In the genomic region with DNA sequence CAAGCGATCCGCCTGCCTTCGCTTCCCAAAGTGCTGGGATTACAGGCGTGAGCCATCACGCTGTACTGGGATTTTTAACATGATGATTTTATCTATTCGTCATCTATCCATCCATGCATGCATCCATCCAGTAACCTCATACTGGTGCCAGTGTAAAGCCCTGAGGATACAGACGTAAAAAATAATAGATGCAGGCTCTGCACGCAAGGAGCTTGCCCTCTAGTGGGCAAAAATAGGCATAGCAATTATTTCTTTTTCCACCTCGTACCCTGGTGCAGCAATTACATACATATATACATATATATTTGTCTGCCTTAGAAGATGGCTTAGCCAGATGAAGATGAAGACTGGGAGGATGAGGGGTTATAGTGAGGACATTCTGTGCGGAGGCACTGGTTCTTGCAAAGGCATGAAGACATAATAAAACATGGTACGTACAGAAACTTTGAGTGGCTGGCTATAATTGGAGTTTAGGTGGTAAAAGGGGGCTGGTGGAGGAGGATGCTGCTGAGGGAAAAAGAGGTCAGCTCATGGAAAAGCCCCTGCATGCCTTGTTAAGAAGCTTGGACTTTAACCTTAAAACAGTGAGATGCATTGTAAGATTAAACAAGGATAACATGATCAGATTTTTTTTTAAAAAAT, we compare ENCODE assay signal across 7 cellular contexts. TPM values are rescaled to one million over a fixed set of nuclear protein-coding genes. Genes with fewer than 3 reads are reported as not detected.
DNase-seq lines count a peak whose midpoint lies in the region; ATAC-seq, FAIRE-seq and TF ChIP-seq lines count a peak whose summit lies in the region.

No MANE protein-coding gene starts in this region.

- H3K27me3 Mint-ChIP-seq in activated CD8-positive, alpha-beta T cell treated with anti-CD3 and anti-CD28 coated beads, Interleukin-2, amount 10 ng/mL, durations not matched to agents 7 days and 5 days (ENCODE audit: low read depth): peaks cover 12% of the 10 kb centered on the region

- H3K27ac ChIP-seq in right atrium auricular region (no peak overlapping the region), small intestine (ENCODE audit: low read depth in 1 of 2, low read length in 1 of 2) (no peak overlapping the region)

- H3K27me3 ChIP-seq in HAP-1 (ENCODE audit: low read depth): peaks cover 10% of the 10 kb centered on the region
- H3K27me3 ChIP-seq in right atrium auricular region: no peaks in the 10 kb centered on the region
- H3K27me3 ChIP-seq in small intestine (ENCODE audit: control insufficient read depth in 2 of 2, insufficient read depth in 2 of 2, low read length in 2 of 2): no peaks in the 10 kb centered on the region

- POLR2A ChIA-PET in activated CD8-positive, alpha-beta T cell treated with anti-CD3 and anti-CD28 coated beads, Interleukin-2, amount 10 ng/mL, durations not matched to agents 7 days and 5 days (lab: Charles Lee): no interaction called here

- H3K36me3 ChIP-seq in HAP-1 (replicated peaks): no peaks in the 10 kb centered on the region
- no peaks in the 10 kb centered on the region for H3K36me3 ChIP-seq in right atrium auricular region
- no peaks in the 10 kb centered on the region for H3K36me3 ChIP-seq in small intestine (ENCODE audit: control insufficient read depth in 2 of 2, insufficient read depth in 2 of 2, low read length in 2 of 2)

- H3K4me1 Mint-ChIP-seq in activated CD8-positive, alpha-beta T cell treated with anti-CD3 and anti-CD28 coated beads, Interleukin-2, amount 10 ng/mL, durations not matched to agents 7 days and 5 days (ENCODE audit: low read depth): peaks cover 3% of the 10 kb centered on the region

- H3K9me3 ChIP-seq in HAP-1 (no peaks in the 10 kb centered on the region), right atrium auricular region (no peaks in the 10 kb centered on the region), small intestine (ENCODE audit: control insufficient read depth, low read depth) (no peaks in the 10 kb centered on the region)

- H3K4me3 ChIP-seq in HAP-1 (no peak overlapping the region), right atrium auricular region (no peak overlapping the region), small intestine (ENCODE audit: low read depth in 1 of 2, low read length in 2 of 2) (no peak overlapping the region)

- no peak for FAIRE-seq in small intestine (lab: Jason Lieb, UNC)

- CTCF ChIA-PET in activated CD8-positive, alpha-beta T cell treated with anti-CD3 and anti-CD28 coated beads, Interleukin-2, amount 10 ng/mL, durations not matched to agents 7 days and 5 days (lab: Charles Lee): interaction anchor here (0.6 to 7.2 kb wide), 24 partner anchors 8 to 612 kb away, joined by 3 to 212 read pairs (median 5); a partner anchor contains a TSS

- peak; percentile 80 to 94 for TF ChIP-seq CTCF in right atrium auricular region (IDR thresholded peaks at IDR 0.05)

- in situ Hi-C loops in HAP-1 (cut with MboI; ENCODE audit: low sequenced_read_pairs): loop anchor here (10.0 kb wide), 1 partner anchor 487 kb away; no protein-coding TSS in a partner anchor

- H3K9me3 Mint-ChIP-seq in activated CD8-positive, alpha-beta T cell treated with anti-CD3 and anti-CD28 coated beads, Interleukin-2, amount 10 ng/mL, durations not matched to agents 7 days and 5 days (ENCODE audit: insufficient read depth): no peaks in the 10 kb centered on the region

- H3K4me1 ChIP-seq in HAP-1: no peaks in the 10 kb centered on the region
- H3K4me1 ChIP-seq in right atrium auricular region: peaks cover 0 to 6% of the 10 kb centered on the region in 2 donors
- H3K4me1 ChIP-seq in small intestine (ENCODE audit: control insufficient read depth in 2 of 2, insufficient read depth in 1 of 2, low read depth in 1 of 2, low read length in 1 of 2): no peaks in the 10 kb centered on the region

- ATAC-seq in activated CD8-positive, alpha-beta T cell treated with anti-CD3 and anti-CD28 coated beads, Interleukin-2, amount 10 ng/mL, durations not matched to agents 7 days and 5 days: peak; percentile 72

- no peaks in the 10 kb centered on the region for H3K36me3 Mint-ChIP-seq in activated CD8-positive, alpha-beta T cell treated with anti-CD3 and anti-CD28 coated beads, Interleukin-2, amount 10 ng/mL, durations not matched to agents 7 days and 5 days (ENCODE audit: low read depth)

- no peak overlapping the region for H3K27ac Mint-ChIP-seq in activated CD8-positive, alpha-beta T cell treated with anti-CD3 and anti-CD28 coated beads, Interleukin-2, amount 10 ng/mL, durations not matched to agents 7 days and 5 days

- WGBS in small intestine, 3 donors: 46 to 54% (median 52%) methylated on average over 11 of the region's 11 CpGs

- no peak overlapping the region for H3K4me3 Mint-ChIP-seq in activated CD8-positive, alpha-beta T cell treated with anti-CD3 and anti-CD28 coated beads, Interleukin-2, amount 10 ng/mL, durations not matched to agents 7 days and 5 days

- peak; percentile 32 for DNase-seq in Daoy (ENCODE audit: low read depth)
- DNase-seq in HAP-1 (ENCODE audit: low spot score in 2 of 2): peak; percentile 12 to 54
- peak; percentile 64 for DNase-seq in NCI-H2227 (lab: John Stamatoyannopoulos, UW; ENCODE audit: unreplicated experiment)
- DNase-seq in activated CD8-positive, alpha-beta T cell treated with anti-CD3 and anti-CD28 coated beads, Interleukin-2, amount 10 ng/mL, durations not matched to agents 7 days and 5 days: peak; percentile 35
- DNase-seq in right atrium auricular region (ENCODE audit: low spot score): no peak
- peak; percentile 44 for DNase-seq in small intestine
- no peak for DNase-seq in UCSD-AML1 (lab: John Stamatoyannopoulos, UW; ENCODE audit: unreplicated experiment)

RNA-seq across cellular contexts. Expression of a gene that starts 19.6 kb away (rescaled TPM):
- 3.2 and 7.6 TPM in 2 replicates for total RNA-seq in Daoy (2014; rRNA removed; shearing (Covaris generic))
- 10 to 100 TPM; 47.8 to 51.8 TPM for total RNA-seq in activated CD8-positive, alpha-beta T cell treated with anti-CD3 and anti-CD28 coated beads, Interleukin-2, amount 10 ng/mL, durations not matched to agents 7 days and 5 days
- 1 to 10 TPM; 4.2 to 5.1 TPM for total RNA-seq in right atrium auricular region
- 10 to 100 TPM; 14.5 to 53.7 (median 16.2) TPM for polyA plus RNA-seq in small intestine

RNA-seq across cellular contexts. Expression of a gene that starts 44.6 kb away (rescaled TPM):
- 12.6 and 16.3 TPM in 2 replicates for total RNA-seq in Daoy (2014; rRNA removed; shearing (Covaris generic))
- 10 to 100 TPM; 18.4 to 19.7 TPM for total RNA-seq in activated CD8-positive, alpha-beta T cell treated with anti-CD3 and anti-CD28 coated beads, Interleukin-2, amount 10 ng/mL, durations not matched to agents 7 days and 5 days
- total RNA-seq in right atrium auricular region: 10 to 100 TPM; 10.2 to 13.4 TPM
- 1 to 10 TPM; 2.7 to 7.6 (median 3.2) TPM for polyA plus RNA-seq in small intestine

Comparison
In these comparisons a context has a peak if more than half of its experiments do, and no peak if none do; other contexts are left out.
1. DNase-seq: peak in Daoy (single experiment), HAP-1 (2 of 2), NCI-H2227 (single experiment), activated CD8-positive, alpha-beta T cell treated with anti-CD3 and anti-CD28 coated beads, Interleukin-2, amount 10 ng/mL, durations not matched to agents 7 days and 5 days (single experiment) and small intestine (single experiment); none in right atrium auricular region (single experiment) and UCSD-AML1 (single experiment).